In the genomic region with DNA sequence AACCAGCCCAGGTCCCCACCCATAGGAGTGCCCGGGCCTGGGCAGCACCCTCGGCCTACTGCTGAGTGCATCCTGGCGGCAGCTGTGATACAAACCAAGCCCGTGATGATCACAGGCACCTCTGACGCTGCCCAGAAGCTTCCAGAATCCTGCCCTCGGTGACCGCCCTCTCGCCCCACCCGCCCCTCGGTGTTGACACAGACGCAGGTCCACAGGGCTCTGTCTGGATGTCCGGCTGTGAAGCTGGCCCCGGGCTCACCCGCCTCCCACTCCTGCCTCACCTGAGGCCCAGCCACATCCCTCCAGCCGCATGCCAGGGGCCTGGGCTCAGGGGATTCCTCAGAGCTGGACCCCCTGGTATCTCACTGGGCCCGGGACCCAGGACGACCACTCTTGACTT, we compare ENCODE assay signal across 5 cellular contexts.
"Had no signal": no experiment of that assay in that cellular context is flagged by ENCODE, and none has a peak within 500 bp of the region (broad histone marks: within the 10 kb centered on the region; RNA-seq: fewer than 3 reads in every experiment).

No MANE protein-coding gene starts in this region.

- H3K4me1 Mint-ChIP-seq: IgD-negative memory B cell had no signal

- H3K4me3 Mint-ChIP-seq: H9, IgD-negative memory B cell had no signal

- DNase-seq: GM23248, GOT3, H9, HCEC 1CT had no signal

- H3K27ac Mint-ChIP-seq: H9, IgD-negative memory B cell had no signal

- H3K9me3 Mint-ChIP-seq: H9, IgD-negative memory B cell had no signal

- H3K27me3 Mint-ChIP-seq: IgD-negative memory B cell had no signal

- H3K9ac ChIP-seq: GM23248 had no signal

- H3K4me3 ChIP-seq: GM23248 had no signal

- H3K27ac ChIP-seq: GM23248 had no signal

- H2AFZ ChIP-seq: GM23248 had no signal

- H3K36me3 Mint-ChIP-seq: IgD-negative memory B cell had no signal
